23 cellular contexts compared by ENCODE assay signal in the genomic region with DNA sequence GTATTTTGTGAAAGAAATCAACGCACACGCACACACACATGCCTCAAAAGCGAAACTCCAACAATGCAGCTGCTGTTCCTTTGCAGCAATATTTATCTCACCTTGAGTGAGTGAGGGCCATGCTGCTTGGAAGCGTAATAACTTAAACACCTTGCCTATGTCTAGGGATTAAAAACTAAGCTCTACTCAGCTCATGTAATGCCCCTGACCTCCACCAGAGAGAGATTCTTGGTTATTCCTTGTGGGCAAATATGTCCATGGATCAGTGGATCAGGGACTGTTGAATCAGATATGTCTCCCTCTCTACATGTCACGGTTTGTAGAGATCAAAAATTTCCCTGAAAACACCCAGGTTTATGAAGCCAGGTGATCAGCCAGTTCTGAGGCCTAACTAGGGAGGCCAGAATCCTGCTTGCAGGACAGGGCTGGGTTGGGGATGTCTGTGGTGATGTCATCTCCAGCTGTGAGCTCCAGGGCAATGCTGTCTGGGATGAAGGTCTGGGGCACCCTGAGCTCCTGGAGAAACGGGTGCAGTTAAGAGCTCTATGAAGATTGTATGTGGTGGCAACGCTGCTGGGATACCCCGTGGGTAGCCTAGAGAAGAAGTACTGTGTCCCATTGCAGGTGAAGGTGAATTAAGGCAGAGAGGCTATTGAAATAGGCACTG.
DNase-seq lines count a peak whose midpoint lies in the region; ATAC-seq and TF ChIP-seq lines count a peak whose summit lies in the region.
"Had no signal": no experiment of that assay in that cellular context is flagged by ENCODE, and none has a peak within 500 bp of the region (broad histone marks: within the 10 kb centered on the region; RNA-seq: fewer than 3 reads in every experiment).

No MANE protein-coding gene starts in this region.

- H3K27ac ChIP-seq in AG04450 (ENCODE audit: low read depth, low read length), result no peak overlapping the region
- H3K27ac ChIP-seq in HEK293 (ENCODE audit: extremely low read depth, low read depth, low read length), result no peak overlapping the region
- H3K27ac ChIP-seq in brain microvascular endothelial cell, result no peak overlapping the region
- H3K27ac ChIP-seq: C4-2B, gastroesophageal sphincter, sigmoid colon had no signal

- in situ Hi-C loops in brain microvascular endothelial cell (cut with HindIII; ENCODE audit: low pct_ligation_motif_present, low sequenced_read_pairs), result no loop called here

- H3K9me3 ChIP-seq in AG04450 (ENCODE audit: control insufficient read depth, insufficient read depth, low read length) (no peaks in the 10 kb centered on the region), HEK293 (ENCODE audit: control insufficient read depth, insufficient read depth, low read depth, low read length) (no peaks in the 10 kb centered on the region)
- H3K9me3 ChIP-seq: gastroesophageal sphincter, sigmoid colon had no signal

- H3K36me3 ChIP-seq in HEK293 (ENCODE audit: control insufficient read depth in 2 of 2, insufficient read depth in 1 of 2, low read length in 2 of 2) (no peaks in the 10 kb centered on the region), brain microvascular endothelial cell (replicated peaks) (no peaks in the 10 kb centered on the region)
- H3K36me3 ChIP-seq: gastroesophageal sphincter, sigmoid colon had no signal

- TF ChIP-seq CTCF in AG04450 (IDR thresholded peaks at IDR 0.05; ENCODE audit: low read depth, low read length), result peak; percentile 11; the same call in 1 of the 2 replicates
- no peak for TF ChIP-seq CTCF in HEK293 (tag by site-specific recombination; IDR thresholded peaks at IDR 0.05)
- peak; percentile 17 for TF ChIP-seq CTCF in brain microvascular endothelial cell (IDR thresholded peaks at IDR 0.05; ENCODE audit: low read depth, low read length, missing control alignments)

- H3K27me3 ChIP-seq in AG04450 (ENCODE audit: control insufficient read depth, insufficient read depth, low read length) (no peaks in the 10 kb centered on the region), brain microvascular endothelial cell (replicated peaks) (no peaks in the 10 kb centered on the region)
- H3K27me3 ChIP-seq: gastroesophageal sphincter, sigmoid colon had no signal

- no peaks in the 10 kb centered on the region for H3K36me3 Mint-ChIP-seq in T-helper 2 cell treated with Interferon-gamma antibody and Interleukin-4, amounts not matched to agents 5 μg/mL and 100 μg/mL, for 36 hours (ENCODE audit: low read depth)
- H3K36me3 Mint-ChIP-seq: activated naive CD8-positive, alpha-beta T cell treated with anti-CD3 and anti-CD28 coated beads, Interleukin-2, amount 10 ng/mL, durations not matched to agents 7 days and 5 days had no signal

- POLR2A ChIA-PET in AG04450 (lab: Yijun Ruan, JAX), result no interaction called here
- POLR2A ChIA-PET in HEK293 (lab: Yijun Ruan, JAX), result interaction anchor here (1.1 kb wide), 2 partner anchors 26 kb away, joined by 3 to 4 read pairs; no protein-coding TSS in a partner anchor

- H3K27ac Mint-ChIP-seq in T-helper 2 cell treated with Interferon-gamma antibody and Interleukin-4, amounts not matched to agents 5 μg/mL and 100 μg/mL, for 36 hours, result no peak overlapping the region
- H3K27ac Mint-ChIP-seq: activated B cell treated with CpG ODN at 0.5 μM for 24 hours; activated naive CD8-positive, alpha-beta T cell treated with anti-CD3 and anti-CD28 coated beads, Interleukin-2, amount 10 ng/mL, durations not matched to agents 7 days and 5 days; nephron; stimulated activated naive CD8-positive, alpha-beta T cell treated with anti-CD3 and anti-CD28 coated beads, Interleukin-15, Interleukin-2, amounts not matched to agents 100 ng/mL and 50 ng/mL, for 24 hours had no signal

- H3K27me3 Mint-ChIP-seq in T-helper 2 cell treated with Interferon-gamma antibody and Interleukin-4, amounts not matched to agents 5 μg/mL and 100 μg/mL, for 36 hours (ENCODE audit: low read depth), result peaks cover 5% of the 10 kb centered on the region

- ATAC-seq in HG02798 (IDR thresholded peaks at IDR 0.05; ENCODE audit: poor library complexity, unreplicated experiment) (no peak), HG03460 (IDR thresholded peaks at IDR 0.05; ENCODE audit: unreplicated experiment) (no peak)
- ATAC-seq: esophagus mucosa, gastroesophageal sphincter had no signal

- H3K4me1 ChIP-seq in HEK293 (ENCODE audit: control insufficient read depth, insufficient read depth, low read length), result no peaks in the 10 kb centered on the region

- H3K4me1 Mint-ChIP-seq in T-helper 2 cell treated with Interferon-gamma antibody and Interleukin-4, amounts not matched to agents 5 μg/mL and 100 μg/mL, for 36 hours (ENCODE audit: low read depth), result no peaks in the 10 kb centered on the region
- H3K4me1 Mint-ChIP-seq: activated B cell treated with CpG ODN at 0.5 μM for 24 hours; activated naive CD8-positive, alpha-beta T cell treated with anti-CD3 and anti-CD28 coated beads, Interleukin-2, amount 10 ng/mL, durations not matched to agents 7 days and 5 days; central memory CD8-positive, alpha-beta T cell had no signal

- no peaks in the 10 kb centered on the region for H3K9me3 Mint-ChIP-seq in T-helper 2 cell treated with Interferon-gamma antibody and Interleukin-4, amounts not matched to agents 5 μg/mL and 100 μg/mL, for 36 hours
- H3K9me3 Mint-ChIP-seq: activated B cell treated with CpG ODN at 0.5 μM for 24 hours; activated naive CD8-positive, alpha-beta T cell treated with anti-CD3 and anti-CD28 coated beads, Interleukin-2, amount 10 ng/mL, durations not matched to agents 7 days and 5 days; central memory CD8-positive, alpha-beta T cell; nephron; stimulated activated naive CD8-positive, alpha-beta T cell treated with anti-CD3 and anti-CD28 coated beads, Interleukin-15, Interleukin-2, amounts not matched to agents 100 ng/mL and 50 ng/mL, for 24 hours had no signal

- CTCF ChIA-PET in AG04450 (lab: Charles Lee) (interaction anchor here (0.9 to 5.2 kb wide), 4 partner anchors 13 to 406 kb away, joined by 4 to 60 read pairs (median 9); no protein-coding TSS in a partner anchor), HEK293 (lab: Yijun Ruan, JAX) (interaction anchor here (0.8 to 5.3 kb wide), 5 partner anchors 9 to 240 kb away, joined by 4 to 52 read pairs (median 6); no protein-coding TSS in a partner anchor)

- DNase-seq in AG04450 (ENCODE audit: low read depth, low spot score), result no peak
- DNase-seq in brain microvascular endothelial cell, result no peak
- peak; percentile 7 for DNase-seq in kidney tubule cell (ENCODE audit: low spot score)
- DNase-seq in effector CD8-positive, alpha-beta T cell (lab: John Stamatoyannopoulos, UW), result no peak
- no peak for DNase-seq in T-helper 2 cell treated with Interferon-gamma antibody and Interleukin-4, amounts not matched to agents 5 μg/mL and 100 μg/mL, for 36 hours (ENCODE audit: low spot score)
- DNase-seq: activated B cell treated with CpG ODN at 0.5 μM for 24 hours; activated CD4-positive, alpha-beta T cell treated with anti-CD3 and anti-CD28 coated beads, Interleukin-2, amount 50 U/mL, for 4 hours; activated naive CD8-positive, alpha-beta T cell treated with anti-CD3 and anti-CD28 coated beads, Interleukin-2, amount 10 ng/mL, durations not matched to agents 7 days and 5 days; Karpas-422; NCI-H187; NCI-H69; posterior cingulate gyrus; sigmoid colon; T1000 had no signal

- H3K4me3 ChIP-seq in AG04450 (ENCODE audit: low read depth, low read length), result no peak overlapping the region
- H3K4me3 ChIP-seq in HEK293 (ENCODE audit: low read depth, low read length), result no peak overlapping the region
- no peak overlapping the region for H3K4me3 ChIP-seq in brain microvascular endothelial cell (ENCODE audit: low read depth, low read length)
- H3K4me3 ChIP-seq: gastroesophageal sphincter, sigmoid colon had no signal

- H3K4me3 Mint-ChIP-seq in T-helper 2 cell treated with Interferon-gamma antibody and Interleukin-4, amounts not matched to agents 5 μg/mL and 100 μg/mL, for 36 hours, result no peak overlapping the region
- H3K4me3 Mint-ChIP-seq: activated B cell treated with CpG ODN at 0.5 μM for 24 hours; activated naive CD8-positive, alpha-beta T cell treated with anti-CD3 and anti-CD28 coated beads, Interleukin-2, amount 10 ng/mL, durations not matched to agents 7 days and 5 days; central memory CD8-positive, alpha-beta T cell; nephron; stimulated activated naive CD8-positive, alpha-beta T cell treated with anti-CD3 and anti-CD28 coated beads, Interleukin-15, Interleukin-2, amounts not matched to agents 100 ng/mL and 50 ng/mL, for 24 hours had no signal

TF ChIP-seq in HEK293, 187 proteins besides CTCF, POLR2A, EP300 and RAD21 (continues in another document):
- no peak for TF ChIP-seq MEIS1 (CRISPR knock-in tag; IDR thresholded peaks at IDR 0.05; ENCODE audit: borderline replicate concordance)
- TF ChIP-seq, protein P1, sequence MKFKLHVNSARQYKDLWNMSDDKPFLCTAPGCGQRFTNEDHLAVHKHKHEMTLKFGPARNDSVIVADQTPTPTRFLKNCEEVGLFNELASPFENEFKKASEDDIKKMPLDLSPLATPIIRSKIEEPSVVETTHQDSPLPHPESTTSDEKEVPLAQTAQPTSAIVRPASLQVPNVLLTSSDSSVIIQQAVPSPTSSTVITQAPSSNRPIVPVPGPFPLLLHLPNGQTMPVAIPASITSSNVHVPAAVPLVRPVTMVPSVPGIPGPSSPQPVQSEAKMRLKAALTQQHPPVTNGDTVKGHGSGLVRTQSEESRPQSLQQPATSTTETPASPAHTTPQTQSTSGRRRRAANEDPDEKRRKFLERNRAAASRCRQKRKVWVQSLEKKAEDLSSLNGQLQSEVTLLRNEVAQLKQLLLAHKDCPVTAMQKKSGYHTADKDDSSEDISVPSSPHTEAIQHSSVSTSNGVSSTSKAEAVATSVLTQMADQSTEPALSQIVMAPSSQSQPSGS (tag by site-specific recombination; IDR thresholded peaks at IDR 0.05; ENCODE audit: low read depth), result peak; percentile 74; the same call in 1 of the 2 replicates
- TF ChIP-seq ZNF791 (tag by site-specific recombination; IDR thresholded peaks at IDR 0.05), result no peak
- TF ChIP-seq, protein P2, sequence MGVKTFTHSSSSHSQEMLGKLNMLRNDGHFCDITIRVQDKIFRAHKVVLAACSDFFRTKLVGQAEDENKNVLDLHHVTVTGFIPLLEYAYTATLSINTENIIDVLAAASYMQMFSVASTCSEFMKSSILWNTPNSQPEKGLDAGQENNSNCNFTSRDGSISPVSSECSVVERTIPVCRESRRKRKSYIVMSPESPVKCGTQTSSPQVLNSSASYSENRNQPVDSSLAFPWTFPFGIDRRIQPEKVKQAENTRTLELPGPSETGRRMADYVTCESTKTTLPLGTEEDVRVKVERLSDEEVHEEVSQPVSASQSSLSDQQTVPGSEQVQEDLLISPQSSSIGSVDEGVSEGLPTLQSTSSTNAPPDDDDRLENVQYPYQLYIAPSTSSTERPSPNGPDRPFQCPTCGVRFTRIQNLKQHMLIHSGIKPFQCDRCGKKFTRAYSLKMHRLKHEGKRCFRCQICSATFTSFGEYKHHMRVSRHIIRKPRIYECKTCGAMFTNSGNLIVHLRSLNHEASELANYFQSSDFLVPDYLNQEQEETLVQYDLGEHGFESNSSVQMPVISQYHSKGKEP (tag by site-specific recombination; IDR thresholded peaks at IDR 0.05), result no peak
- peak; percentile 87 for TF ChIP-seq ZNF394 (tag by site-specific recombination; IDR thresholded peaks at IDR 0.05; ENCODE audit: borderline replicate concordance)
- peak; percentile 56; the same call in 1 of the 2 replicates for TF ChIP-seq ZNF600 (tag by site-specific recombination; IDR thresholded peaks at IDR 0.05)
- TF ChIP-seq ZFP3 (tag by site-specific recombination; IDR thresholded peaks at IDR 0.05; ENCODE audit: low read depth), result no peak
